24 cellular contexts compared by ENCODE assay signal in genomic region chr19:32924200-32924599, GRCh38. TPM values are rescaled to one million over a fixed set of nuclear protein-coding genes. Genes with fewer than 3 reads are reported as not detected.
DNase-seq lines count a peak whose midpoint lies in the region; ATAC-seq and TF ChIP-seq lines count a peak whose summit lies in the region.
"Had no signal": no experiment of that assay in that cellular context is flagged by ENCODE, and none has a peak within 500 bp of the region (broad histone marks: within the 10 kb centered on the region; RNA-seq: fewer than 3 reads in every experiment).

No MANE protein-coding gene starts in this region.

- no peaks in the 10 kb centered on the region for H3K79me2 ChIP-seq in PC-3 (ENCODE audit: low read length)
- H3K79me2 ChIP-seq in smooth muscle cell (ENCODE audit: low read depth) = no peaks in the 10 kb centered on the region

- peak; percentile 18 for ATAC-seq in PC-3
- ATAC-seq: lower lobe of right lung had no signal

- no peak overlapping the region for H2AFZ ChIP-seq in PC-3 (ENCODE audit: low read length)
- H2AFZ ChIP-seq in smooth muscle cell (ENCODE audit: low read depth) = no peak overlapping the region

- intact Hi-C loops in PC-3 (cut with micrococcal nuclease) (no loop called here), Caco-2 (cut with micrococcal nuclease; ENCODE audit: unreplicated experiment) (no loop called here)

- BruUV-seq in PC-3 (replicated peaks; lab: Mats Ljungman, UMichigan) = no TSS peak
- BruUV-seq in Caco-2 (replicated peaks; lab: Mats Ljungman, UMichigan) = no TSS peak

- in situ Hi-C loops in GM13977 (cut with MboI; ENCODE audit: low pct_unique_long_range_greater_than_20kb, low sequenced_read_pairs, unreplicated experiment) = no loop called here

- no peak overlapping the region for H3K4me3 ChIP-seq in PC-3 (ENCODE audit: low read length)
- no peak overlapping the region for H3K4me3 ChIP-seq in fibroblast of the aortic adventitia (ENCODE audit: low read depth, low read length)
- no peak overlapping the region for H3K4me3 ChIP-seq in smooth muscle cell
- H3K4me3 ChIP-seq in Caco-2 (ENCODE audit: low read depth, low read length) = no peak overlapping the region
- H3K4me3 ChIP-seq: HAP-1, lower lobe of right lung, skin epidermis, uterus had no signal

- WGBS in smooth muscle cell (ENCODE audit: low lambda C conversion rate) = 19% methylated on average over 6 of the region's 6 CpGs

- no peak overlapping the region for H3K27ac Mint-ChIP-seq in Caco-2 (ENCODE audit: unreplicated experiment)

- H3F3A ChIP-seq in PC-3 (ENCODE audit: low read length, unreplicated experiment) = no peaks in the 10 kb centered on the region
- H3F3A ChIP-seq in smooth muscle cell (ENCODE audit: low read depth) = peaks cover 5% of the 10 kb centered on the region

- H3K9me2 ChIP-seq in PC-3 (replicated peaks; ENCODE audit: low read length) = no peaks in the 10 kb centered on the region

- DNase-seq in NCI-H1417 (lab: John Stamatoyannopoulos, UW) = peak in 2 of 3 experiments; percentile 16 to 68
- no peak for DNase-seq in NCI-H1417 treated with DMSO at 0.1 percent for 48 hours (lab: John Stamatoyannopoulos, UW)
- DNase-seq in PC-3 = peak; percentile 40
- DNase-seq in fibroblast of the aortic adventitia (ENCODE audit: low read depth) = peak; percentile 1
- no peak for DNase-seq in smooth muscle cell (lab: John Stamatoyannopoulos, UW; ENCODE audit: unreplicated experiment)
- DNase-seq in Caco-2 = no peak
- no peak for DNase-seq in putamen (ENCODE audit: low spot score)
- DNase-seq in GM13977 (ENCODE audit: low spot score) = no peak
- DNase-seq: C1 segment of cervical spinal cord; central memory CD4-positive, alpha-beta T cell; DMS 273 treated with DMSO at 0.1 percent for 48 hours; erythroblast; head of caudate nucleus; KBM-7; lower lobe of right lung; MV-4-11; NCI-H2081 treated with DMSO at 0.1 percent for 48 hours; NCI-H524 treated with DMSO at 0.1 percent for 48 hours; SHP77 treated with DMSO at 0.1 percent for 48 hours; stimulated activated CD4-positive, alpha-beta T cell treated with anti-CD3 and anti-CD28 coated beads, Interleukin-4, amount 100 ng/mL, for 4 hours; uterus had no signal

- no peaks in the 10 kb centered on the region for H3K27me3 Mint-ChIP-seq in Caco-2 (ENCODE audit: insufficient read depth, unreplicated experiment)

- POLR2A ChIA-PET in PC-3 (lab: Charles Lee; ENCODE audit: unreplicated experiment) = no interaction called here
- POLR2A ChIA-PET in Caco-2 (lab: Charles Lee) = no interaction called here

- no peak overlapping the region for H3K4me2 ChIP-seq in PC-3 (ENCODE audit: low read length)
- no peak overlapping the region for H3K4me2 ChIP-seq in smooth muscle cell

- no peaks in the 10 kb centered on the region for H3K4me1 Mint-ChIP-seq in Caco-2 (ENCODE audit: low read depth, unreplicated experiment)

- no peak for TF ChIP-seq CTCF in PC-3 (conservative IDR thresholded peaks at IDR 0.05; ENCODE audit: low read depth, low read length)
- no peak for TF ChIP-seq CTCF in fibroblast of the aortic adventitia (IDR thresholded peaks at IDR 0.05; ENCODE audit: insufficient read depth, low read length)
- TF ChIP-seq CTCF in smooth muscle cell (IDR thresholded peaks at IDR 0.05; ENCODE audit: borderline replicate concordance, insufficient read depth, poor library complexity, severe bottlenecking) = no peak
- TF ChIP-seq CTCF in Caco-2 (IDR thresholded peaks at IDR 0.05; ENCODE audit: insufficient read depth in 1 of 2, low read depth in 1 of 2, low read length in 1 of 2, severe bottlenecking in 1 of 2, unreplicated experiment in 1 of 2) = no peak
- no peak for TF ChIP-seq CTCF in GM13977 (IDR thresholded peaks at IDR 0.05; ENCODE audit: extremely low read depth, insufficient read depth, missing control alignments)

- H3K9me3 ChIP-seq in PC-3 (ENCODE audit: low read length) (no peaks in the 10 kb centered on the region), smooth muscle cell (replicated peaks; ENCODE audit: low read depth) (no peaks in the 10 kb centered on the region), Caco-2 (peaks cover 8% of the 10 kb centered on the region; the same call in 1 of the 2 replicates)
- H3K9me3 ChIP-seq: HAP-1 had no signal

- no peaks in the 10 kb centered on the region for H3K36me3 ChIP-seq in PC-3 (ENCODE audit: low read depth, low read length)
- no peaks in the 10 kb centered on the region for H3K36me3 ChIP-seq in smooth muscle cell (ENCODE audit: low read depth)
- H3K36me3 ChIP-seq in Caco-2 (ENCODE audit: control insufficient read depth, insufficient read depth, low read length) = no peaks in the 10 kb centered on the region; the same call in 1 of the 2 replicates
- H3K36me3 ChIP-seq: HAP-1, uterus had no signal

- no peaks in the 10 kb centered on the region for H3K27me3 ChIP-seq in PC-3 (ENCODE audit: low read length)
- H3K27me3 ChIP-seq in smooth muscle cell (ENCODE audit: low read depth) = no peaks in the 10 kb centered on the region
- no peaks in the 10 kb centered on the region for H3K27me3 ChIP-seq in Caco-2 (replicated peaks; ENCODE audit: control insufficient read depth, insufficient read depth, low read length)
- H3K27me3 ChIP-seq: uterus had no signal

- peaks cover 12% of the 10 kb centered on the region for H3K4me1 ChIP-seq in PC-3 (ENCODE audit: insufficient read depth, low read length)
- no peaks in the 10 kb centered on the region for H3K4me1 ChIP-seq in smooth muscle cell (ENCODE audit: low read depth)
- H3K4me1 ChIP-seq in Caco-2 = no peaks in the 10 kb centered on the region
- H3K4me1 ChIP-seq: HAP-1, lower lobe of right lung, uterus had no signal

- no peak overlapping the region for H3K4me3 Mint-ChIP-seq in Caco-2 (ENCODE audit: unreplicated experiment)

- H3K27ac ChIP-seq in PC-3 (ENCODE audit: low read length) (peak overlapping the region; percentile 53), smooth muscle cell (ENCODE audit: low read depth) (peak overlapping the region; percentile 82)
- H3K27ac ChIP-seq: lower lobe of right lung, skin epidermis, uterus had no signal

- CTCF ChIA-PET in PC-3 (lab: Charles Lee) (no interaction called here), Caco-2 (lab: Charles Lee) (no interaction called here)

- H4K20me1 ChIP-seq in PC-3 (ENCODE audit: low read length) (no peaks in the 10 kb centered on the region), smooth muscle cell (ENCODE audit: low read depth) (no peaks in the 10 kb centered on the region)

- H3K36me3 Mint-ChIP-seq in Caco-2 (ENCODE audit: insufficient read depth, unreplicated experiment) = peaks cover 12% of the 10 kb centered on the region

- H3K9ac ChIP-seq in PC-3 (ENCODE audit: low read length) (no peak overlapping the region), smooth muscle cell (ENCODE audit: low read depth) (no peak overlapping the region)

- peaks cover 23% of the 10 kb centered on the region for H3K9me3 Mint-ChIP-seq in Caco-2 (ENCODE audit: unreplicated experiment)

RNA-seq across cellular contexts. Expression of gene CEP89, which starts 47.6 kb away (rescaled TPM):
- total RNA-seq in PC-3 (2014; rRNA removed) = 9.1 and 17.9 TPM in 2 replicates
- 25.5 and 26.3 TPM in 2 replicates for total RNA-seq in fibroblast of the aortic adventitia (ENCODE audit: low replicate concordance)
- 11.7 and 19.3 TPM in 2 replicates for total RNA-seq in smooth muscle cell
- polyA plus RNA-seq in smooth muscle cell = 18.5 and 19.6 TPM in 2 replicates
- total RNA-seq in Caco-2 (2022) = 14.5 and 17.3 TPM in 2 replicates

RNA-seq across cellular contexts. Expression of gene FAAP24, which starts 47.8 kb away (rescaled TPM):
- total RNA-seq in PC-3 (2014; rRNA removed) (3.0 and 4.3 TPM in 2 replicates), fibroblast of the aortic adventitia (ENCODE audit: low replicate concordance) (5.7 and 12.0 TPM in 2 replicates), smooth muscle cell (2.2 and 4.7 TPM in 2 replicates), Caco-2 (2022) (9.6 and 12.0 TPM in 2 replicates)
- polyA plus RNA-seq in smooth muscle cell = 5.3 and 6.3 TPM in 2 replicates

RNA-seq across cellular contexts. Expression of gene SLC7A9, which starts 54.6 kb away (rescaled TPM):
- total RNA-seq in PC-3 (2014; rRNA removed) (not detected in 2 replicates), fibroblast of the aortic adventitia (ENCODE audit: low replicate concordance) (not detected in 2 replicates), smooth muscle cell (not detected in 2 replicates), Caco-2 (2022) (3.3 and 3.6 TPM in 2 replicates)
- polyA plus RNA-seq in smooth muscle cell = 0.21 and 0.24 TPM in 2 replicates
- total RNA-seq: OCI-LY7 had no signal

Comparison
In these comparisons a context has a peak if more than half of its experiments do, and no peak if none do; other contexts are left out.
1. DNase-seq: peak in NCI-H1417 (2 of 3), PC-3 (single experiment) and fibroblast of the aortic adventitia (single experiment); none in NCI-H1417 treated with DMSO at 0.1 percent for 48 hours (single experiment), smooth muscle cell (single experiment), Caco-2 (0 of 2), putamen (single experiment) and GM13977 (single experiment).